Comparison of ENCODE assay signal across 1 cellular context in genomic region chr12:27785882-27786570, GRCh38.
TF ChIP-seq lines count a peak whose summit lies in the region.

No MANE protein-coding gene starts in this region.

TF ChIP-seq in WTC11, 78 proteins besides CTCF, POLR2A, EP300 and RAD21 (continued from another document):
- TF ChIP-seq ARID4B (CRISPR knock-in tag; IDR thresholded peaks at IDR 0.05; ENCODE audit: borderline replicate concordance): no peak
TF ChIP-seq in WTC11: peak in this region for 0.
